ENCODE assay signal across 18 cellular contexts in genomic region chr21:17386498-17386897, GRCh38.
DNase-seq lines count a peak whose midpoint lies in the region; ATAC-seq and TF ChIP-seq lines count a peak whose summit lies in the region.
"Had no signal": no experiment of that assay in that cellular context is flagged by ENCODE, and none has a peak within 500 bp of the region (broad histone marks: within the 10 kb centered on the region; RNA-seq: fewer than 3 reads in every experiment).

No MANE protein-coding gene starts in this region.

- H3K4me1 Mint-ChIP-seq in WTC11: peaks cover 18% of the 10 kb centered on the region
- H3K4me1 Mint-ChIP-seq in type B pancreatic cell (ENCODE audit: unreplicated experiment): peaks cover 4% of the 10 kb centered on the region
- H3K4me1 Mint-ChIP-seq in HFFc6 (ENCODE audit: low read depth): no peaks in the 10 kb centered on the region
- H3K4me1 Mint-ChIP-seq: activated B cell treated with CpG ODN at 0.5 μM for 24 hours; activated CD8-positive, alpha-beta memory T cell treated with anti-CD3 and anti-CD28 coated beads, Interleukin-2, amount 10 ng/mL, durations not matched to agents 7 days and 5 days; activated naive CD8-positive, alpha-beta T cell treated with anti-CD3 and anti-CD28 coated beads, Interleukin-2, amount 10 ng/mL, durations not matched to agents 7 days and 5 days; neural crest cell; T-cell had no signal

- peaks cover 20% of the 10 kb centered on the region for H3K36me3 Mint-ChIP-seq in WTC11
- no peaks in the 10 kb centered on the region for H3K36me3 Mint-ChIP-seq in type B pancreatic cell
- no peaks in the 10 kb centered on the region for H3K36me3 Mint-ChIP-seq in HFFc6 (ENCODE audit: low read depth)
- H3K36me3 Mint-ChIP-seq: activated CD8-positive, alpha-beta memory T cell treated with anti-CD3 and anti-CD28 coated beads, Interleukin-2, amount 10 ng/mL, durations not matched to agents 7 days and 5 days; activated naive CD8-positive, alpha-beta T cell treated with anti-CD3 and anti-CD28 coated beads, Interleukin-2, amount 10 ng/mL, durations not matched to agents 7 days and 5 days; CD14-positive monocyte; T-cell had no signal

- TF ChIP-seq CTCF in WTC11 (IDR thresholded peaks at IDR 0.05) (no peak), type B pancreatic cell (conservative IDR thresholded peaks at IDR 0.05) (no peak), HFFc6 (IDR thresholded peaks at IDR 0.05) (no peak)

- TF ChIP-seq POLR2A in erythroblast (IDR thresholded peaks at IDR 0.05; ENCODE audit: low read length): no peak

- H3K27me3 Mint-ChIP-seq in WTC11 (ENCODE audit: low read depth): peaks cover 2% of the 10 kb centered on the region; the same call in 1 of the 2 replicates
- no peaks in the 10 kb centered on the region for H3K27me3 Mint-ChIP-seq in type B pancreatic cell
- H3K27me3 Mint-ChIP-seq in HFFc6 (ENCODE audit: insufficient read depth): no peaks in the 10 kb centered on the region; the same call in none of the 2 replicates
- H3K27me3 Mint-ChIP-seq: activated B cell treated with CpG ODN at 0.5 μM for 24 hours; activated naive CD8-positive, alpha-beta T cell treated with anti-CD3 and anti-CD28 coated beads, Interleukin-2, amount 10 ng/mL, durations not matched to agents 7 days and 5 days had no signal

- H3K27ac Mint-ChIP-seq in WTC11 (peak overlapping the region; percentile 66; the same call in 1 of the 2 replicates), type B pancreatic cell (peak overlapping the region; percentile 18), HFFc6 (no peak overlapping the region)
- H3K27ac Mint-ChIP-seq: activated B cell treated with CpG ODN at 0.5 μM for 24 hours; activated CD8-positive, alpha-beta memory T cell treated with anti-CD3 and anti-CD28 coated beads, Interleukin-2, amount 10 ng/mL, durations not matched to agents 7 days and 5 days; activated naive CD8-positive, alpha-beta T cell treated with anti-CD3 and anti-CD28 coated beads, Interleukin-2, amount 10 ng/mL, durations not matched to agents 7 days and 5 days; CD14-positive monocyte; T-cell had no signal

- POLR2A ChIA-PET in WTC11 (lab: Charles Lee): interaction anchor here (0.7 to 1.2 kb wide), 2 partner anchors 133 to 171 kb away, joined by 4 to 5 read pairs; no protein-coding TSS in a partner anchor

- DNase-seq in NCI-H1417 (lab: John Stamatoyannopoulos, UW) (peak; percentile 24 to 76 (median 69)), NCI-H1417 treated with DMSO at 0.1 percent for 48 hours (lab: John Stamatoyannopoulos, UW) (no peak), NCI-H2107 treated with DMSO at 0.1 percent for 48 hours (lab: John Stamatoyannopoulos, UW; ENCODE audit: unreplicated experiment) (peak; percentile 82), WTC11 (ENCODE audit: low spot score) (no peak), type B pancreatic cell (ENCODE audit: extremely low spot score, unreplicated experiment) (no peak), HFFc6 (no peak), erythroblast (lab: John Stamatoyannopoulos, UW) (no peak), HuH-7.5 (ENCODE audit: low spot score) (no peak)
- DNase-seq: 8988T; activated B cell treated with CpG ODN at 0.5 μM for 24 hours; activated naive CD8-positive, alpha-beta T cell treated with anti-CD3 and anti-CD28 coated beads, Interleukin-2, amount 10 ng/mL, durations not matched to agents 7 days and 5 days; aorta; left lung; upper lobe of right lung had no signal

- H3K4me3 Mint-ChIP-seq in WTC11 (no peak overlapping the region; the same call in 1 of the 2 replicates), type B pancreatic cell (no peak overlapping the region), HFFc6 (no peak overlapping the region)
- H3K4me3 Mint-ChIP-seq: activated B cell treated with CpG ODN at 0.5 μM for 24 hours; activated CD8-positive, alpha-beta memory T cell treated with anti-CD3 and anti-CD28 coated beads, Interleukin-2, amount 10 ng/mL, durations not matched to agents 7 days and 5 days; activated naive CD8-positive, alpha-beta T cell treated with anti-CD3 and anti-CD28 coated beads, Interleukin-2, amount 10 ng/mL, durations not matched to agents 7 days and 5 days; CD14-positive monocyte; neural crest cell; T-cell had no signal

- CTCF ChIA-PET in WTC11 (lab: Charles Lee): interaction anchor here (0.6 to 3.9 kb wide), 34 partner anchors 10 to 1345 kb away, joined by 3 to 71 read pairs (median 4); no protein-coding TSS in a partner anchor

- peak; percentile 82 for ATAC-seq in WTC11

- H3K9me3 Mint-ChIP-seq in WTC11: peaks cover 21% of the 10 kb centered on the region
- no peaks in the 10 kb centered on the region for H3K9me3 Mint-ChIP-seq in type B pancreatic cell
- H3K9me3 Mint-ChIP-seq in HFFc6: peaks cover 8% of the 10 kb centered on the region
- H3K9me3 Mint-ChIP-seq: activated naive CD8-positive, alpha-beta T cell treated with anti-CD3 and anti-CD28 coated beads, Interleukin-2, amount 10 ng/mL, durations not matched to agents 7 days and 5 days had no signal

TF ChIP-seq in WTC11, 78 proteins besides CTCF, POLR2A, EP300 and RAD21 (continues in another document):
- TF ChIP-seq ARID4B (CRISPR knock-in tag; IDR thresholded peaks at IDR 0.05; ENCODE audit: borderline replicate concordance) (no peak), JAZF1 (CRISPR knock-in tag; IDR thresholded peaks at IDR 0.05) (no peak), ETV6 (CRISPR knock-in tag; IDR thresholded peaks at IDR 0.05) (no peak), SMAD3 (CRISPR knock-in tag; IDR thresholded peaks at IDR 0.05; ENCODE audit: borderline replicate concordance) (no peak), ESRRA (CRISPR knock-in tag; IDR thresholded peaks at IDR 0.05; ENCODE audit: borderline replicate concordance) (no peak), ZNF425 (CRISPR knock-in tag; conservative IDR thresholded peaks at IDR 0.05) (no peak), ATF6 (CRISPR knock-in tag; IDR thresholded peaks at IDR 0.05) (no peak), ZNF416 (CRISPR knock-in tag; IDR thresholded peaks at IDR 0.05) (no peak)

Comparison
In these comparisons a context has a peak if more than half of its experiments do, and no peak if none do; other contexts are left out.
1. DNase-seq: peak in NCI-H1417 (3 of 3) and NCI-H2107 treated with DMSO at 0.1 percent for 48 hours (single experiment); none in NCI-H1417 treated with DMSO at 0.1 percent for 48 hours (single experiment), WTC11 (single experiment), type B pancreatic cell (single experiment), HFFc6 (single experiment), erythroblast (0 of 2) and HuH-7.5 (single experiment).